ENCODE assay signal across 19 cellular contexts in the genomic region with DNA sequence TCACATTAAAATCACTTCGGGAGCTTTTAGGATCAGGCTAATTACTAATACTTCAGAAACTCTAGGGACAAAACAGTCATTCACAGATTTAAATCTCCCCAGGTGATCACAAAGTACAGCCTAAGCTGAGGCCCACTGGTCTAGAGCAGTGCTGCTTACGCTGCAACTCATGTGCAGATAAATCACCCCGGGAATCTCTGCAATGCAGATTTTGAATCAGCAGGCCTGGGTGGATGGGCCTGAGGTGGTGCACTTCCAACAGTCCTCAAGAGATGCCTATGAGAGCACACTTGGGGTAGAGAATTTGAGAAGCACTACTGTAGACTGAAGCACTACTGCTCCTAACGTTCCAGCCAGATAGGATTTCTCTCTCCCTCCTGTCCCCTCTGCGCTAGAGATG. TPM values are rescaled to one million over a fixed set of nuclear protein-coding genes. Genes with fewer than 3 reads are reported as not detected.
DNase-seq lines count a peak whose midpoint lies in the region; ATAC-seq and TF ChIP-seq lines count a peak whose summit lies in the region.
"Had no signal": no experiment of that assay in that cellular context is flagged by ENCODE, and none has a peak within 500 bp of the region (broad histone marks: within the 10 kb centered on the region; RNA-seq: fewer than 3 reads in every experiment).

No MANE protein-coding gene starts in this region.

- no peak overlapping the region for H3K4me2 ChIP-seq in SK-N-SH
- H3K4me2 ChIP-seq: A549 had no signal

- H3K36me3 Mint-ChIP-seq in stimulated activated memory B cell treated with anti-CD40 and anti-IgM and Interleukin-4, amounts not matched to agents 10 μg/mL and 1 μg/mL and 100 μg/mL, for 72 hours = peaks cover 25% of the 10 kb centered on the region

- no peaks in the 10 kb centered on the region for H3K27me3 Mint-ChIP-seq in stimulated activated memory B cell treated with anti-CD40 and anti-IgM and Interleukin-4, amounts not matched to agents 10 μg/mL and 1 μg/mL and 100 μg/mL, for 72 hours
- H3K27me3 Mint-ChIP-seq: activated CD4-positive, alpha-beta T cell treated with anti-CD3 and anti-CD28 coated beads for 36 hours; naive thymus-derived CD8-positive, alpha-beta T cell had no signal

- no peaks in the 10 kb centered on the region for H3K9me3 Mint-ChIP-seq in stimulated activated memory B cell treated with anti-CD40 and anti-IgM and Interleukin-4, amounts not matched to agents 10 μg/mL and 1 μg/mL and 100 μg/mL, for 72 hours
- H3K9me3 Mint-ChIP-seq: central memory CD8-positive, alpha-beta T cell; naive thymus-derived CD8-positive, alpha-beta T cell had no signal

- H3K9me3 ChIP-seq in SK-N-SH = no peaks in the 10 kb centered on the region
- H3K9me3 ChIP-seq: A549, thyroid gland had no signal

- H3K79me2 ChIP-seq in SK-N-SH (ENCODE audit: insufficient read depth) = no peaks in the 10 kb centered on the region

- H4K20me1 ChIP-seq in SK-N-SH (ENCODE audit: insufficient read depth) = no peaks in the 10 kb centered on the region

- TF ChIP-seq CTCF in SK-N-SH (IDR thresholded peaks at IDR 0.05) = no peak

- H2AFZ ChIP-seq in SK-N-SH (ENCODE audit: low read depth) = no peak overlapping the region

- no peak overlapping the region for H3K4me3 ChIP-seq in SK-N-SH (ENCODE audit: low read depth in 2 of 2, low read length in 1 of 2)
- H3K4me3 ChIP-seq: A549, thyroid gland had no signal

- peaks cover 11% of the 10 kb centered on the region for H3K4me1 Mint-ChIP-seq in stimulated activated memory B cell treated with anti-CD40 and anti-IgM and Interleukin-4, amounts not matched to agents 10 μg/mL and 1 μg/mL and 100 μg/mL, for 72 hours
- H3K4me1 Mint-ChIP-seq: activated CD4-positive, alpha-beta T cell treated with anti-CD3 and anti-CD28 coated beads for 36 hours; central memory CD8-positive, alpha-beta T cell had no signal

- H3K27me3 ChIP-seq in SK-N-SH (ENCODE audit: insufficient read depth) (no peaks in the 10 kb centered on the region), layer of hippocampus (ENCODE audit: control insufficient read depth, insufficient read depth, low read length) (no peaks in the 10 kb centered on the region)
- H3K27me3 ChIP-seq: thyroid gland had no signal

- POLR2A ChIA-PET in SK-N-SH (lab: Yijun Ruan, JAX) = no interaction called here

- H3F3A ChIP-seq in SK-N-SH (replicated peaks; ENCODE audit: insufficient read depth) = peaks cover under 1% of the 10 kb centered on the region

- peaks cover 4 to 15% of the 10 kb centered on the region in 2 experiments; a peak in 3 of 4 replicates for H3K4me1 ChIP-seq in SK-N-SH (ENCODE audit: control insufficient read depth in 1 of 2, insufficient read depth in 2 of 2, low read depth in 1 of 2, low read length in 1 of 2)
- H3K4me1 ChIP-seq: thyroid gland had no signal

- H3K4me3 Mint-ChIP-seq in stimulated activated memory B cell treated with anti-CD40 and anti-IgM and Interleukin-4, amounts not matched to agents 10 μg/mL and 1 μg/mL and 100 μg/mL, for 72 hours = no peak overlapping the region
- H3K4me3 Mint-ChIP-seq: activated CD4-positive, alpha-beta T cell treated with anti-CD3 and anti-CD28 coated beads for 36 hours; central memory CD8-positive, alpha-beta T cell; naive thymus-derived CD8-positive, alpha-beta T cell had no signal

- no peak for ATAC-seq in stimulated activated memory B cell treated with anti-CD40 and anti-IgM and Interleukin-4, amounts not matched to agents 10 μg/mL and 1 μg/mL and 100 μg/mL, for 72 hours
- no peak for ATAC-seq in HG03460 (IDR thresholded peaks at IDR 0.05; ENCODE audit: unreplicated experiment)
- ATAC-seq: naive thymus-derived CD8-positive, alpha-beta T cell had no signal

- DNase-seq in activated effector memory CD4-positive, alpha-beta T cell treated with anti-CD3 and anti-CD28 coated beads, Interleukin-2, amount 50 U/mL, for 16 hours = peak; percentile 4
- no peak for DNase-seq in activated effector memory CD4-positive, alpha-beta T cell treated with Interleukin-2 at 50 U/mL for 16 hours
- peak; percentile 6 for DNase-seq in SK-N-SH
- DNase-seq in NCI-H2227 (lab: John Stamatoyannopoulos, UW; ENCODE audit: unreplicated experiment) = no peak
- DNase-seq in NCI-H1092 treated with DMSO at 0.1 percent for 48 hours (lab: John Stamatoyannopoulos, UW) = no peak
- DNase-seq: activated CD4-positive, alpha-beta T cell treated with anti-CD3 and anti-CD28 coated beads for 36 hours; left ventricle myocardium superior; naive thymus-derived CD8-positive, alpha-beta T cell; NCI-H226; retina; SHP77; stimulated activated CD4-positive, alpha-beta T cell treated with anti-CD3 and anti-CD28 coated beads, Interleukin-2, amount 100 ng/mL, for 48 hours; T-helper 9 cell; thyroid gland had no signal

- H3K9me2 ChIP-seq in SK-N-SH = no peaks in the 10 kb centered on the region

- H3K9ac ChIP-seq in SK-N-SH = no peak overlapping the region

- peak overlapping the region in 1 of 2 experiments; percentile 73; a peak in 3 of 4 replicates for H3K27ac ChIP-seq in SK-N-SH (ENCODE audit: low read depth in 2 of 2, low read length in 1 of 2)
- peak overlapping the region; percentile 38 for H3K27ac ChIP-seq in layer of hippocampus (ENCODE audit: low read depth, low read length)
- H3K27ac ChIP-seq: A549, thyroid gland had no signal

- peaks cover 10 to 25% of the 10 kb centered on the region in 2 experiments for H3K36me3 ChIP-seq in SK-N-SH (replicated peaks in 1 of 2; ENCODE audit: control insufficient read depth in 1 of 2, insufficient read depth in 2 of 2, low read length in 1 of 2)

- peak overlapping the region; percentile 52 for H3K27ac Mint-ChIP-seq in stimulated activated memory B cell treated with anti-CD40 and anti-IgM and Interleukin-4, amounts not matched to agents 10 μg/mL and 1 μg/mL and 100 μg/mL, for 72 hours
- H3K27ac Mint-ChIP-seq: activated CD4-positive, alpha-beta T cell treated with anti-CD3 and anti-CD28 coated beads for 36 hours had no signal

- no peak for TF ChIP-seq EP300 in SK-N-SH (IDR thresholded peaks at IDR 0.05; ENCODE audit: borderline replicate concordance in 1 of 2, low read depth in 1 of 2, low read length in 1 of 2)

- CTCF ChIA-PET in SK-N-SH (lab: Yijun Ruan, JAX) = no interaction called here

- WGBS in SK-N-SH (ENCODE audit: low lambda C conversion rate) = 92% methylated on average over 3 of the region's 5 CpGs

- TF ChIP-seq RAD21 in SK-N-SH (IDR thresholded peaks at IDR 0.05; ENCODE audit: low read length) = no peak

TF ChIP-seq in SK-N-SH, 30 proteins besides CTCF, POLR2A, EP300 and RAD21:
- TF ChIP-seq, protein P1, sequence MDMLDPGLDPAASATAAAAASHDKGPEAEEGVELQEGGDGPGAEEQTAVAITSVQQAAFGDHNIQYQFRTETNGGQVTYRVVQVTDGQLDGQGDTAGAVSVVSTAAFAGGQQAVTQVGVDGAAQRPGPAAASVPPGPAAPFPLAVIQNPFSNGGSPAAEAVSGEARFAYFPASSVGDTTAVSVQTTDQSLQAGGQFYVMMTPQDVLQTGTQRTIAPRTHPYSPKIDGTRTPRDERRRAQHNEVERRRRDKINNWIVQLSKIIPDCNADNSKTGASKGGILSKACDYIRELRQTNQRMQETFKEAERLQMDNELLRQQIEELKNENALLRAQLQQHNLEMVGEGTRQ (IDR thresholded peaks at IDR 0.05; ENCODE audit: borderline replicate concordance, low read depth, low read length) = no peak
- no peak for TF ChIP-seq MXI1 (IDR thresholded peaks at IDR 0.05; ENCODE audit: low read depth, low read length)

RNA-seq across cellular contexts. Expression of a gene that starts 28.4 kb away (rescaled TPM):
- 0.15 and 0.25 TPM in 2 replicates for polyA plus RNA-seq in SK-N-SH (2012; rRNA removed)
- polyA plus RNA-seq in SK-N-SH (2012; cell fraction: cytosol; rRNA removed) = 0.10 and 0.30 TPM in 2 replicates
- polyA plus RNA-seq in SK-N-SH (2012; cell fraction: nucleus; rRNA removed) = 0.49 and 0.69 TPM in 2 replicates

RNA-seq across cellular contexts. Expression of a gene that starts 57.5 kb away (rescaled TPM):
- polyA plus RNA-seq in SK-N-SH (2012; rRNA removed) = 28.8 and 39.9 TPM in 2 replicates
- polyA plus RNA-seq in SK-N-SH (2012; cell fraction: cytosol; rRNA removed) = 21.3 and 23.0 TPM in 2 replicates
- 80.4 and 109 TPM in 2 replicates for polyA plus RNA-seq in SK-N-SH (2012; cell fraction: nucleus; rRNA removed)

RNA-seq across cellular contexts. Expression of a gene that starts 57.5 kb away (rescaled TPM):
- 4.7 and 4.8 TPM in 2 replicates for polyA plus RNA-seq in SK-N-SH (2012; rRNA removed)
- 4.2 and 4.7 TPM in 2 replicates for polyA plus RNA-seq in SK-N-SH (2012; cell fraction: cytosol; rRNA removed)
- polyA plus RNA-seq in SK-N-SH (2012; cell fraction: nucleus; rRNA removed) = 4.2 and 6.3 TPM in 2 replicates

Comparison
In these comparisons a context has a peak if more than half of its experiments do, and no peak if none do; other contexts are left out.
1. DNase-seq: peak in activated effector memory CD4-positive, alpha-beta T cell treated with anti-CD3 and anti-CD28 coated beads, Interleukin-2, amount 50 U/mL, for 16 hours (single experiment) and SK-N-SH (single experiment); none in activated effector memory CD4-positive, alpha-beta T cell treated with Interleukin-2 at 50 U/mL for 16 hours (single experiment), NCI-H2227 (single experiment) and NCI-H1092 treated with DMSO at 0.1 percent for 48 hours (single experiment).